20 cellular contexts compared by ENCODE assay signal in the genomic region with DNA sequence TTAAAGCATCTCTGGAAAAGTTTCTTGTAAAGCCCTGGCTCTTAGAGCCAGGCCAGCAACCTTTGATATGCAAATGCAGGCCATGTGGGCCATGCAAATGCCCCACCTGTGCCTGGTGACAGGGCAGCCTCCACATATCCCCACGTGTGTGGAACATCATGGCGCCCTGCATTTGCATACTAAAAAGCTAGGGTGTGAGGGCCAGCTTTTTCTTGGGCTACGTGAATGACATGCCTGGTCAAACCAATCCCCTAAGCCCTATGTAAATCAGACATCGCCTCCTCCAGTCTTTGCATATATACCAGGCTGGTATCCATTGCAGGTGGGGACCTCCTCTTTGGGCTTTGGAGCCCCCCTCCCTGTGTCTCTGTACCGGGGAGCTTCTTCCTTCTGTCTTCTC. TPM values are rescaled to one million over a fixed set of nuclear protein-coding genes. Genes with fewer than 3 reads are reported as not detected.
DNase-seq lines count a peak whose midpoint lies in the region; ATAC-seq and TF ChIP-seq lines count a peak whose summit lies in the region.
"Had no signal": no experiment of that assay in that cellular context is flagged by ENCODE, and none has a peak within 500 bp of the region (broad histone marks: within the 10 kb centered on the region; RNA-seq: fewer than 3 reads in every experiment).

No MANE protein-coding gene starts in this region.

- no peak overlapping the region for H3K27ac Mint-ChIP-seq in neural crest cell (ENCODE audit: unreplicated experiment)
- H3K27ac Mint-ChIP-seq in Caco-2 (ENCODE audit: unreplicated experiment), result no peak overlapping the region
- H3K27ac Mint-ChIP-seq: CD4-positive, CD25-positive, alpha-beta regulatory T cell; HFFc6 had no signal

- no peak for ATAC-seq in GM21723 (IDR thresholded peaks at IDR 0.05; ENCODE audit: unreplicated experiment)

- H3K27ac ChIP-seq in iPS DF 6.9 (ENCODE audit: low read length) (no peak overlapping the region), SJCRH30 (no peak overlapping the region)

- DNase-seq in H7, result peak; percentile 72
- DNase-seq in NCI-H526 treated with DMSO at 0.1 percent for 48 hours (lab: John Stamatoyannopoulos, UW), result peak; percentile 69
- DNase-seq in iPS DF 6.9 (ENCODE audit: low read depth, low spot score), result peak; percentile 60
- no peak for DNase-seq in neural crest cell (ENCODE audit: low read depth, low spot score)
- no peak for DNase-seq in SJCRH30
- DNase-seq in NCI-H2029 (lab: John Stamatoyannopoulos, UW), result no peak
- DNase-seq in Caco-2, result no peak
- DNase-seq: AML-193; CD4-positive, CD25-positive, alpha-beta regulatory T cell; DMS79 treated with DMSO at 0.1 percent for 48 hours; GF-D8; GOT3; HFFc6; MG63; NCI-H1105; NCI-H187; NCI-H345; NCI-H69; RPMI8226 had no signal

- no peaks in the 10 kb centered on the region for H3K9me3 Mint-ChIP-seq in neural crest cell
- no peaks in the 10 kb centered on the region for H3K9me3 Mint-ChIP-seq in Caco-2 (ENCODE audit: unreplicated experiment)
- H3K9me3 Mint-ChIP-seq: HFFc6 had no signal

- POLR2A ChIA-PET in Caco-2 (lab: Charles Lee), result no interaction called here

- CTCF ChIA-PET in Caco-2 (lab: Charles Lee), result no interaction called here

- no peaks in the 10 kb centered on the region for H3K27me3 ChIP-seq in H7 (ENCODE audit: control insufficient read depth, insufficient read depth, low read length)
- no peaks in the 10 kb centered on the region for H3K27me3 ChIP-seq in iPS DF 6.9 (ENCODE audit: control insufficient read depth, insufficient read depth, low read length)
- H3K27me3 ChIP-seq in SJCRH30, result no peaks in the 10 kb centered on the region
- H3K27me3 ChIP-seq in Caco-2 (replicated peaks; ENCODE audit: control insufficient read depth, insufficient read depth, low read length), result no peaks in the 10 kb centered on the region
- H3K27me3 ChIP-seq: MG63 had no signal

- H3K27me3 Mint-ChIP-seq in neural crest cell (ENCODE audit: low read depth) (peaks cover 6% of the 10 kb centered on the region), Caco-2 (ENCODE audit: insufficient read depth, unreplicated experiment) (no peaks in the 10 kb centered on the region)

- H3K4me3 Mint-ChIP-seq in neural crest cell (peak overlapping the region; percentile 21), Caco-2 (ENCODE audit: unreplicated experiment) (no peak overlapping the region)
- H3K4me3 Mint-ChIP-seq: CD4-positive, CD25-positive, alpha-beta regulatory T cell; HFFc6 had no signal

- H3K36me3 Mint-ChIP-seq in neural crest cell (ENCODE audit: low read depth) (no peaks in the 10 kb centered on the region), Caco-2 (ENCODE audit: insufficient read depth, unreplicated experiment) (no peaks in the 10 kb centered on the region)
- H3K36me3 Mint-ChIP-seq: CD4-positive, CD25-positive, alpha-beta regulatory T cell had no signal

- H3K36me3 ChIP-seq in H7 (replicated peaks; ENCODE audit: control insufficient read depth, insufficient read depth, low read length) (no peaks in the 10 kb centered on the region), iPS DF 6.9 (ENCODE audit: control insufficient read depth, insufficient read depth, low read length) (no peaks in the 10 kb centered on the region), SJCRH30 (peaks cover 25% of the 10 kb centered on the region), Caco-2 (ENCODE audit: control insufficient read depth, insufficient read depth, low read length) (no peaks in the 10 kb centered on the region)
- H3K36me3 ChIP-seq: MG63 had no signal

- TF ChIP-seq CTCF in neural crest cell (conservative IDR thresholded peaks at IDR 0.05), result no peak
- TF ChIP-seq CTCF in Caco-2 (IDR thresholded peaks at IDR 0.05; ENCODE audit: insufficient read depth in 1 of 2, low read depth in 1 of 2, low read length in 1 of 2, severe bottlenecking in 1 of 2, unreplicated experiment in 1 of 2), result no peak

- no TSS peak for BruUV-seq in Caco-2 (replicated peaks; lab: Mats Ljungman, UMichigan)

- H3K4me1 ChIP-seq in iPS DF 6.9 (ENCODE audit: control insufficient read depth, insufficient read depth, low read length) (peaks cover 2% of the 10 kb centered on the region; the same call in 1 of the 2 replicates), SJCRH30 (peaks cover 6% of the 10 kb centered on the region), Caco-2 (peaks cover 16% of the 10 kb centered on the region)

- no CpG with 5 or more reads among the region's 5 CpGs for WGBS in iPS DF 6.9 (ENCODE audit: insufficient coverage, insufficient read length)

- peaks cover 29% of the 10 kb centered on the region for H3K4me1 Mint-ChIP-seq in neural crest cell
- H3K4me1 Mint-ChIP-seq in Caco-2 (ENCODE audit: low read depth, unreplicated experiment), result peaks cover 8% of the 10 kb centered on the region

- intact Hi-C loops in Caco-2 (cut with micrococcal nuclease; ENCODE audit: unreplicated experiment), result no loop called here

- no peaks in the 10 kb centered on the region for H3K9me3 ChIP-seq in iPS DF 6.9 (ENCODE audit: control insufficient read depth, insufficient read depth, low read length)
- H3K9me3 ChIP-seq in SJCRH30 (replicated peaks), result no peaks in the 10 kb centered on the region
- H3K9me3 ChIP-seq in Caco-2, result no peaks in the 10 kb centered on the region
- H3K9me3 ChIP-seq: MG63 had no signal

- H3K4me3 ChIP-seq in H7 (ENCODE audit: insufficient read depth, low read depth, low read length), result no peak overlapping the region
- no peak overlapping the region for H3K4me3 ChIP-seq in iPS DF 6.9 (ENCODE audit: low read length)
- no peak overlapping the region for H3K4me3 ChIP-seq in SJCRH30
- H3K4me3 ChIP-seq in Caco-2 (ENCODE audit: low read depth, low read length), result no peak overlapping the region
- H3K4me3 ChIP-seq: MG63 had no signal

RNA-seq across cellular contexts. Expression of gene CSRP2, which starts 6.4 kb away (rescaled TPM):
- 99.2 and 108 TPM in 2 replicates for total RNA-seq in H7 (2014; rRNA removed; shearing (Covaris generic))
- total RNA-seq in neural crest cell (76.4 and 80.8 TPM in 2 replicates), Caco-2 (2022) (22.2 and 27.9 TPM in 2 replicates)
- 129 and 131 TPM in 2 replicates for total RNA-seq in SJCRH30 (2014; rRNA removed; shearing (Covaris generic))
- total RNA-seq: CD4-positive, CD25-positive, alpha-beta regulatory T cell had no signal

Comparison
In these comparisons a context has a peak if more than half of its experiments do, and no peak if none do; other contexts are left out.
1. DNase-seq: peak in H7 (single experiment), NCI-H526 treated with DMSO at 0.1 percent for 48 hours (single experiment) and iPS DF 6.9 (single experiment); none in neural crest cell (single experiment), SJCRH30 (0 of 2), NCI-H2029 (single experiment) and Caco-2 (0 of 2).